ENCODE assay signal across 8 cellular contexts in genomic region chr2:127649684-127650040, GRCh38. TPM values are rescaled to one million over a fixed set of nuclear protein-coding genes. Genes with fewer than 3 reads are reported as not detected.
DNase-seq lines count a peak whose midpoint lies in the region; ATAC-seq and TF ChIP-seq lines count a peak whose summit lies in the region.

No MANE protein-coding gene starts in this region.

- peak; percentile 71 to 80 (median 78) for DNase-seq in CD4-positive, CD25-positive, alpha-beta regulatory T cell
- DNase-seq in GM20000 (ENCODE audit: low spot score), result peak; percentile 90
- peak; percentile 82 for DNase-seq in M059J (ENCODE audit: low read depth)
- peak; percentile 86 for DNase-seq in SK-N-SH
- DNase-seq in activated naive CD4-positive, alpha-beta T cell treated with anti-CD3 and anti-CD28 coated beads, Interleukin-2, amount 10 ng/mL, durations not matched to agents 7 days and 5 days, result peak; percentile 88
- peak; percentile 65 for DNase-seq in glomerular endothelial cell (ENCODE audit: extremely low read depth, low read depth, low spot score)
- DNase-seq in thyroid gland, result peak; percentile 66 to 70

- H2AFZ ChIP-seq in SK-N-SH (ENCODE audit: low read depth), result peak overlapping the region; percentile 52; the same call in 1 of the 2 replicates
- H2AFZ ChIP-seq in parathyroid adenoma, result peak overlapping the region; percentile 23

- WGBS in SK-N-SH (ENCODE audit: low lambda C conversion rate), result 12% methylated on average over 6 of the region's 7 CpGs
- WGBS in thyroid gland, 2 donors, result 6 to 40% methylated on average over 1 to 7 of the region's 7 CpGs

- peaks cover 0 to 33% (median 13%) of the 10 kb centered on the region in 4 donors for H3K4me1 Mint-ChIP-seq in CD4-positive, CD25-positive, alpha-beta regulatory T cell
- H3K4me1 Mint-ChIP-seq in activated naive CD4-positive, alpha-beta T cell treated with anti-CD3 and anti-CD28 coated beads, Interleukin-2, amount 10 ng/mL, durations not matched to agents 7 days and 5 days, result peaks cover 29% of the 10 kb centered on the region

- peaks cover 12% of the 10 kb centered on the region for H3K27me3 Mint-ChIP-seq in CD4-positive, CD25-positive, alpha-beta regulatory T cell
- H3K27me3 Mint-ChIP-seq in activated naive CD4-positive, alpha-beta T cell treated with anti-CD3 and anti-CD28 coated beads, Interleukin-2, amount 10 ng/mL, durations not matched to agents 7 days and 5 days, result peaks cover 31% of the 10 kb centered on the region

- no peaks in the 10 kb centered on the region for H3K9me3 Mint-ChIP-seq in CD4-positive, CD25-positive, alpha-beta regulatory T cell
- no peaks in the 10 kb centered on the region for H3K9me3 Mint-ChIP-seq in activated naive CD4-positive, alpha-beta T cell treated with anti-CD3 and anti-CD28 coated beads, Interleukin-2, amount 10 ng/mL, durations not matched to agents 7 days and 5 days

- peaks cover 10% of the 10 kb centered on the region for H3K4me1 ChIP-seq in CD4-positive, CD25-positive, alpha-beta regulatory T cell (ENCODE audit: control insufficient read depth, insufficient read depth, low read length, poor library complexity, severe bottlenecking)
- H3K4me1 ChIP-seq in SK-N-SH (ENCODE audit: control insufficient read depth in 1 of 2, insufficient read depth in 2 of 2, low read depth in 1 of 2, low read length in 1 of 2) (peaks cover 0 to 50% of the 10 kb centered on the region in 2 experiments; a peak in 1 of 4 replicates), parathyroid adenoma (no peaks in the 10 kb centered on the region), thyroid gland (peaks cover 10 to 48% of the 10 kb centered on the region in 2 donors)

- H3K27ac Mint-ChIP-seq in CD4-positive, CD25-positive, alpha-beta regulatory T cell, result peak overlapping the region in 2 of 3 donors; percentile 82 to 89
- H3K27ac Mint-ChIP-seq in activated naive CD4-positive, alpha-beta T cell treated with anti-CD3 and anti-CD28 coated beads, Interleukin-2, amount 10 ng/mL, durations not matched to agents 7 days and 5 days, result peak overlapping the region; percentile 5

- TF ChIP-seq CTCF in GM20000 (IDR thresholded peaks at IDR 0.05; ENCODE audit: extremely low read depth, missing control alignments) (peak; percentile 75), SK-N-SH (IDR thresholded peaks at IDR 0.05) (peak; percentile 84), parathyroid adenoma (IDR thresholded peaks at IDR 0.05) (peak; percentile 81), thyroid gland (IDR thresholded peaks at IDR 0.05) (peak; percentile 44 to 91 (median 63))

- TF ChIP-seq EP300 in SK-N-SH (IDR thresholded peaks at IDR 0.05; ENCODE audit: borderline replicate concordance in 1 of 2, low read depth in 1 of 2, low read length in 1 of 2), result no peak

- no peaks in the 10 kb centered on the region for H3K36me3 ChIP-seq in CD4-positive, CD25-positive, alpha-beta regulatory T cell (ENCODE audit: control insufficient read depth, insufficient read depth, low read length)
- H3K36me3 ChIP-seq in SK-N-SH (replicated peaks in 1 of 2; ENCODE audit: control insufficient read depth in 1 of 2, insufficient read depth in 2 of 2, low read length in 1 of 2) (no peaks in the 10 kb centered on the region), parathyroid adenoma (ENCODE audit: control insufficient read depth, insufficient read depth, low read length) (no peaks in the 10 kb centered on the region), thyroid gland (no peaks in the 10 kb centered on the region)

- H4K20me1 ChIP-seq in SK-N-SH (ENCODE audit: insufficient read depth), result no peaks in the 10 kb centered on the region

- intact Hi-C loops in thyroid gland (cut with DNase I), result no loop called here

- no peaks in the 10 kb centered on the region for H3F3A ChIP-seq in SK-N-SH (replicated peaks; ENCODE audit: insufficient read depth)

- H3K4me3 ChIP-seq in CD4-positive, CD25-positive, alpha-beta regulatory T cell (ENCODE audit: low read depth, low read length), result no peak overlapping the region
- H3K4me3 ChIP-seq in SK-N-SH (ENCODE audit: low read depth in 2 of 2, low read length in 1 of 2) (peak overlapping the region in 1 of 2 experiments; percentile 30; a peak in 1 of 4 replicates), parathyroid adenoma (ENCODE audit: low read depth, low read length) (no peak overlapping the region), thyroid gland (replicated peaks in 1 of 3) (no peak overlapping the region)

- no peaks in the 10 kb centered on the region for H3K9me3 ChIP-seq in CD4-positive, CD25-positive, alpha-beta regulatory T cell (ENCODE audit: control insufficient read depth in 2 of 2, low read length in 2 of 2)
- no peaks in the 10 kb centered on the region for H3K9me3 ChIP-seq in SK-N-SH
- no peaks in the 10 kb centered on the region for H3K9me3 ChIP-seq in parathyroid adenoma (ENCODE audit: control insufficient read depth, low read length)
- no peaks in the 10 kb centered on the region for H3K9me3 ChIP-seq in thyroid gland

- no peak overlapping the region for H3K4me2 ChIP-seq in SK-N-SH
- no peak overlapping the region for H3K4me2 ChIP-seq in parathyroid adenoma (ENCODE audit: low read length)

- peak; percentile 69 for TF ChIP-seq RAD21 in SK-N-SH (IDR thresholded peaks at IDR 0.05; ENCODE audit: low read length)

- H3K9ac ChIP-seq in SK-N-SH (no peak overlapping the region), parathyroid adenoma (no peak overlapping the region)

- peak overlapping the region; percentile 33 for H3K27ac ChIP-seq in CD4-positive, CD25-positive, alpha-beta regulatory T cell (ENCODE audit: insufficient read depth, low read length, poor library complexity, severe bottlenecking)
- H3K27ac ChIP-seq in SK-N-SH (ENCODE audit: low read depth in 2 of 2, low read length in 1 of 2) (no peak overlapping the region; a peak in 1 of 4 replicates), parathyroid adenoma (no peak overlapping the region), thyroid gland (no peak overlapping the region)

- H3K27me3 ChIP-seq in CD4-positive, CD25-positive, alpha-beta regulatory T cell (ENCODE audit: control insufficient read depth, insufficient read depth, low read length), result no peaks in the 10 kb centered on the region
- H3K27me3 ChIP-seq in SK-N-SH (ENCODE audit: insufficient read depth) (no peaks in the 10 kb centered on the region), parathyroid adenoma (ENCODE audit: control insufficient read depth, insufficient read depth, low read length) (no peaks in the 10 kb centered on the region), thyroid gland (no peaks in the 10 kb centered on the region)

- TF ChIP-seq POLR2A in thyroid gland (IDR thresholded peaks at IDR 0.05), result no peak

- H3K79me2 ChIP-seq in SK-N-SH (ENCODE audit: insufficient read depth), result no peaks in the 10 kb centered on the region
- H3K79me2 ChIP-seq in parathyroid adenoma, result no peaks in the 10 kb centered on the region

- no peaks in the 10 kb centered on the region for H3K36me3 Mint-ChIP-seq in CD4-positive, CD25-positive, alpha-beta regulatory T cell
- no peaks in the 10 kb centered on the region for H3K36me3 Mint-ChIP-seq in activated naive CD4-positive, alpha-beta T cell treated with anti-CD3 and anti-CD28 coated beads, Interleukin-2, amount 10 ng/mL, durations not matched to agents 7 days and 5 days

- CTCF ChIA-PET in SK-N-SH (lab: Yijun Ruan, JAX), result interaction anchor here (0.5 to 3.2 kb wide), 37 partner anchors 9 to 325 kb away, joined by 3 to 37 read pairs (median 4); partner anchors contain the start of genes LIMS2 and SFT2D3
- CTCF ChIA-PET in activated naive CD4-positive, alpha-beta T cell treated with anti-CD3 and anti-CD28 coated beads, Interleukin-2, amount 10 ng/mL, durations not matched to agents 7 days and 5 days (lab: Charles Lee), result interaction anchor here (0.6 to 7.1 kb wide), 19 partner anchors 8 to 453 kb away, joined by 3 to 145 read pairs (median 4); no protein-coding TSS in a partner anchor

- ATAC-seq in CD4-positive, CD25-positive, alpha-beta regulatory T cell (ENCODE audit: low read depth in 2 of 2), result peak; percentile 67

- H3K4me3 Mint-ChIP-seq in CD4-positive, CD25-positive, alpha-beta regulatory T cell, result peak overlapping the region in 3 of 4 donors; percentile 23 to 72 (median 52)
- no peak overlapping the region for H3K4me3 Mint-ChIP-seq in activated naive CD4-positive, alpha-beta T cell treated with anti-CD3 and anti-CD28 coated beads, Interleukin-2, amount 10 ng/mL, durations not matched to agents 7 days and 5 days

- POLR2A ChIA-PET in SK-N-SH (lab: Yijun Ruan, JAX), result no interaction called here

- H3K9me2 ChIP-seq in SK-N-SH, result no peaks in the 10 kb centered on the region

TF ChIP-seq in SK-N-SH, 30 proteins besides CTCF, POLR2A, EP300 and RAD21 (continues in another document):
- TF ChIP-seq RXRA (IDR thresholded peaks at IDR 0.05; ENCODE audit: borderline replicate concordance, low read depth), result no peak

RNA-seq across cellular contexts. Expression of gene GPR17, which starts 3.7 kb away (rescaled TPM):
- total RNA-seq in CD4-positive, CD25-positive, alpha-beta regulatory T cell, result not detected
- not detected for polyA plus RNA-seq in CD4-positive, CD25-positive, alpha-beta regulatory T cell
- total RNA-seq in M059J (2014; rRNA removed; shearing (Covaris generic)), result 0.07 TPM in 1 of 2 replicates, not detected in the other
- polyA plus RNA-seq in SK-N-SH (2012; rRNA removed), result 0.03 TPM in 1 of 2 replicates, not detected in the other
- polyA plus RNA-seq in SK-N-SH (2012; cell fraction: cytosol; rRNA removed), result not detected in 2 replicates
- polyA plus RNA-seq in SK-N-SH (2012; cell fraction: nucleus; rRNA removed), result not detected in 2 replicates
- total RNA-seq in glomerular endothelial cell, result not detected in 2 replicates
- total RNA-seq in thyroid gland, result not detected

RNA-seq across cellular contexts. Expression of gene LIMS2, which starts 25.7 kb away (rescaled TPM):
- 10.8 TPM for total RNA-seq in CD4-positive, CD25-positive, alpha-beta regulatory T cell
- 10 to 100 TPM; 12.6 to 23.8 (median 15.7) TPM for polyA plus RNA-seq in CD4-positive, CD25-positive, alpha-beta regulatory T cell
- total RNA-seq in M059J (2014; rRNA removed; shearing (Covaris generic)), result 0.30 and 2.0 TPM in 2 replicates
- polyA plus RNA-seq in SK-N-SH (2012; rRNA removed), result 2.2 and 2.7 TPM in 2 replicates
- polyA plus RNA-seq in SK-N-SH (2012; cell fraction: cytosol; rRNA removed), result 1.3 and 1.8 TPM in 2 replicates
- polyA plus RNA-seq in SK-N-SH (2012; cell fraction: nucleus; rRNA removed), result 13.9 and 22.5 TPM in 2 replicates
- total RNA-seq in glomerular endothelial cell (15.6 and 22.9 TPM in 2 replicates), thyroid gland (10 to 100 TPM in 3 of 4 donors, 1 to 10 TPM in 1; 9.1 to 27.8 (median 14.2) TPM)

RNA-seq across cellular contexts. Expression of gene SFT2D3, which starts 51.6 kb away (rescaled TPM):
- 7.6 TPM for total RNA-seq in CD4-positive, CD25-positive, alpha-beta regulatory T cell
- 1 to 10 TPM; 1.4 to 4.5 (median 2.6) TPM for polyA plus RNA-seq in CD4-positive, CD25-positive, alpha-beta regulatory T cell
- 5.3 and 5.6 TPM in 2 replicates for total RNA-seq in M059J (2014; rRNA removed; shearing (Covaris generic))
- polyA plus RNA-seq in SK-N-SH (2012; rRNA removed), result 3.2 and 3.9 TPM in 2 replicates
- 3.9 and 4.8 TPM in 2 replicates for polyA plus RNA-seq in SK-N-SH (2012; cell fraction: cytosol; rRNA removed)
- polyA plus RNA-seq in SK-N-SH (2012; cell fraction: nucleus; rRNA removed), result 1.5 and 2.2 TPM in 2 replicates
- total RNA-seq in glomerular endothelial cell (6.7 and 7.3 TPM in 2 replicates), thyroid gland (10 to 100 TPM; 14.0 to 17.9 (median 16.1) TPM)
